ENCODE assay signal across 27 cellular contexts in genomic region chr3:32869513-32870047, GRCh38. TPM values are rescaled to one million over a fixed set of nuclear protein-coding genes. Genes with fewer than 3 reads are reported as not detected.
DNase-seq lines count a peak whose midpoint lies in the region; ATAC-seq, FAIRE-seq and TF ChIP-seq lines count a peak whose summit lies in the region.
"Had no signal": no experiment of that assay in that cellular context is flagged by ENCODE, and none has a peak within 500 bp of the region (broad histone marks: within the 10 kb centered on the region; RNA-seq: fewer than 3 reads in every experiment).

No MANE protein-coding gene starts in this region.

- peaks cover 12% of the 10 kb centered on the region for H3K36me3 Mint-ChIP-seq in WTC11
- H3K36me3 Mint-ChIP-seq in neural crest cell (ENCODE audit: low read depth) = peaks cover 2% of the 10 kb centered on the region
- no peaks in the 10 kb centered on the region for H3K36me3 Mint-ChIP-seq in activated T-cell treated with anti-CD3 and anti-CD28 coated beads, Interleukin-2, amount 50 U/mL, for 72 hours (ENCODE audit: insufficient read depth in 2 of 2)
- H3K36me3 Mint-ChIP-seq: brain; CD14-positive monocyte; memory B cell; naive thymus-derived CD4-positive, alpha-beta T cell; stimulated activated effector memory CD8-positive, alpha-beta T cell treated with anti-CD3 and anti-CD28 coated beads, Interleukin-12 subunit alpha, Interleukin-12 subunit beta, amount 100 ng/mL, for 72 hours had no signal

- H3K9me3 Mint-ChIP-seq in WTC11 (no peaks in the 10 kb centered on the region), neural crest cell (no peaks in the 10 kb centered on the region)
- H3K9me3 Mint-ChIP-seq in activated T-cell treated with anti-CD3 and anti-CD28 coated beads, Interleukin-2, amount 50 U/mL, for 72 hours = no peaks in the 10 kb centered on the region
- H3K9me3 Mint-ChIP-seq: activated naive CD8-positive, alpha-beta T cell treated with anti-CD3 and anti-CD28 coated beads, Interleukin-2, amount 50 U/mL, for 24 hours; CD14-positive monocyte; HFFc6; memory B cell; naive thymus-derived CD4-positive, alpha-beta T cell; stimulated activated effector memory CD8-positive, alpha-beta T cell treated with anti-CD3 and anti-CD28 coated beads, Interleukin-12 subunit alpha, Interleukin-12 subunit beta, amount 100 ng/mL, for 72 hours; T-helper 1 cell treated with Interleukin-12 subunit alpha and Interleukin-12 subunit beta and Interleukin-4 antibody, amounts not matched to agents 30 μg/mL and 1 μg/mL, for 36 hours had no signal

- no peak for TF ChIP-seq CTCF in WTC11 (IDR thresholded peaks at IDR 0.05)
- no peak for TF ChIP-seq CTCF in neural crest cell (conservative IDR thresholded peaks at IDR 0.05)

- peak; percentile 89 for DNase-seq in H7
- peak; percentile 96 for DNase-seq in WTC11 (ENCODE audit: low spot score)
- DNase-seq in neural crest cell (ENCODE audit: low read depth, low spot score) = peak; percentile 53
- no peak for DNase-seq in activated T-cell treated with anti-CD3 and anti-CD28 coated beads, Interleukin-2, amount 50 U/mL, for 72 hours
- no peak for DNase-seq in frontal cortex (ENCODE audit: low spot score in 2 of 2)
- no peak for DNase-seq in left lobe of liver (ENCODE audit: low spot score)
- no peak for DNase-seq in GM03348 (ENCODE audit: low spot score)
- DNase-seq: activated CD8-positive, alpha-beta T cell treated with anti-CD3 and anti-CD28 coated beads, Interleukin-2, amount 10 ng/mL, durations not matched to agents 7 days and 5 days; activated gamma-delta T cell; activated naive CD8-positive, alpha-beta T cell treated with anti-CD3 and anti-CD28 coated beads, Interleukin-2, amount 50 U/mL, for 24 hours; activated T-cell treated with anti-CD3 and anti-CD28 coated beads for 4 hours; effector CD8-positive, alpha-beta T cell; foreskin fibroblast; HFFc6; KBM-7; naive thymus-derived CD4-positive, alpha-beta T cell; NCI-H1436 treated with DMSO at 0.1 percent for 48 hours; NCI-H510A; ovary had no signal

- H3K9ac ChIP-seq in iPS-15b (ENCODE audit: low read depth, low read length) = peak overlapping the region; percentile 27

- H3K4me1 Mint-ChIP-seq in WTC11 (peaks cover 95% of the 10 kb centered on the region), neural crest cell (peaks cover 82% of the 10 kb centered on the region)
- H3K4me1 Mint-ChIP-seq in activated T-cell treated with anti-CD3 and anti-CD28 coated beads, Interleukin-2, amount 50 U/mL, for 72 hours (ENCODE audit: low read depth) = no peaks in the 10 kb centered on the region
- H3K4me1 Mint-ChIP-seq: activated naive CD8-positive, alpha-beta T cell treated with anti-CD3 and anti-CD28 coated beads, Interleukin-2, amount 50 U/mL, for 24 hours; memory B cell had no signal

- peaks cover 62% of the 10 kb centered on the region for H3K4me1 ChIP-seq in iPS-15b (ENCODE audit: control insufficient read depth, insufficient read depth, low read length)

- H3K27ac Mint-ChIP-seq in WTC11 = peak overlapping the region; percentile 100
- H3K27ac Mint-ChIP-seq in neural crest cell (ENCODE audit: unreplicated experiment) = peak overlapping the region; percentile 48
- H3K27ac Mint-ChIP-seq in activated T-cell treated with anti-CD3 and anti-CD28 coated beads, Interleukin-2, amount 50 U/mL, for 72 hours = no peak overlapping the region
- H3K27ac Mint-ChIP-seq: activated CD8-positive, alpha-beta T cell treated with anti-CD3 and anti-CD28 coated beads, Interleukin-2, amount 10 ng/mL, durations not matched to agents 7 days and 5 days; brain; HFFc6; memory B cell; naive thymus-derived CD4-positive, alpha-beta T cell; stimulated activated effector memory CD8-positive, alpha-beta T cell treated with anti-CD3 and anti-CD28 coated beads, Interleukin-12 subunit alpha, Interleukin-12 subunit beta, amount 100 ng/mL, for 72 hours; T-helper 1 cell treated with Interleukin-12 subunit alpha and Interleukin-12 subunit beta and Interleukin-4 antibody, amounts not matched to agents 30 μg/mL and 1 μg/mL, for 36 hours had no signal

- no peak for FAIRE-seq in frontal cortex (lab: Jason Lieb, UNC)

- H3K27me3 ChIP-seq in H7 (ENCODE audit: control insufficient read depth, insufficient read depth, low read length) (no peaks in the 10 kb centered on the region), iPS-15b (ENCODE audit: control insufficient read depth, insufficient read depth, low read length) (no peaks in the 10 kb centered on the region)
- H3K27me3 ChIP-seq: ovary, suprapubic skin, vagina had no signal

- H3K4me3 ChIP-seq in H7 (ENCODE audit: insufficient read depth, low read depth, low read length) (no peak overlapping the region), iPS-15b (ENCODE audit: low read depth, low read length) (peak overlapping the region; percentile 41)
- H3K4me3 ChIP-seq: ovary, suprapubic skin, vagina had no signal

- no peaks in the 10 kb centered on the region for H3K9me3 ChIP-seq in iPS-15b (ENCODE audit: control insufficient read depth, insufficient read depth, low read length)
- H3K9me3 ChIP-seq: ovary, suprapubic skin, vagina had no signal

- POLR2A ChIA-PET in WTC11 (lab: Charles Lee) = interaction anchor here (0.6 to 2.2 kb wide), 16 partner anchors 9 to 89 kb away, joined by 3 to 13 read pairs (median 6); no protein-coding TSS in a partner anchor

- peak overlapping the region; percentile 62 for H3K4me3 Mint-ChIP-seq in WTC11
- H3K4me3 Mint-ChIP-seq in neural crest cell = peak overlapping the region; percentile 64
- no peak overlapping the region for H3K4me3 Mint-ChIP-seq in activated T-cell treated with anti-CD3 and anti-CD28 coated beads, Interleukin-2, amount 50 U/mL, for 72 hours
- H3K4me3 Mint-ChIP-seq: activated CD8-positive, alpha-beta T cell treated with anti-CD3 and anti-CD28 coated beads, Interleukin-2, amount 10 ng/mL, durations not matched to agents 7 days and 5 days; activated naive CD8-positive, alpha-beta T cell treated with anti-CD3 and anti-CD28 coated beads, Interleukin-2, amount 50 U/mL, for 24 hours; brain; CD14-positive monocyte; HFFc6; memory B cell; naive thymus-derived CD4-positive, alpha-beta T cell; stimulated activated effector memory CD8-positive, alpha-beta T cell treated with anti-CD3 and anti-CD28 coated beads, Interleukin-12 subunit alpha, Interleukin-12 subunit beta, amount 100 ng/mL, for 72 hours; T-helper 1 cell treated with Interleukin-12 subunit alpha and Interleukin-12 subunit beta and Interleukin-4 antibody, amounts not matched to agents 30 μg/mL and 1 μg/mL, for 36 hours had no signal

- H3K36me3 ChIP-seq in H7 (replicated peaks; ENCODE audit: control insufficient read depth, insufficient read depth, low read length) = peaks cover 12% of the 10 kb centered on the region
- H3K36me3 ChIP-seq in iPS-15b (ENCODE audit: control insufficient read depth, insufficient read depth, low read length) = peaks cover 13% of the 10 kb centered on the region
- H3K36me3 ChIP-seq: ovary, suprapubic skin, vagina had no signal

- no peaks in the 10 kb centered on the region for H3K27me3 Mint-ChIP-seq in WTC11 (ENCODE audit: low read depth)
- no peaks in the 10 kb centered on the region for H3K27me3 Mint-ChIP-seq in neural crest cell (ENCODE audit: low read depth)
- peaks cover 42% of the 10 kb centered on the region for H3K27me3 Mint-ChIP-seq in activated T-cell treated with anti-CD3 and anti-CD28 coated beads, Interleukin-2, amount 50 U/mL, for 72 hours (ENCODE audit: low read depth)
- H3K27me3 Mint-ChIP-seq: activated naive CD8-positive, alpha-beta T cell treated with anti-CD3 and anti-CD28 coated beads, Interleukin-2, amount 50 U/mL, for 24 hours; brain had no signal

- CTCF ChIA-PET in WTC11 (lab: Charles Lee) = interaction anchor here (0.6 to 1.8 kb wide), 9 partner anchors 9 to 69 kb away, joined by 3 to 11 read pairs (median 3); no protein-coding TSS in a partner anchor

- ATAC-seq in WTC11 (peak; percentile 82), left lobe of liver (no peak)
- no peak for ATAC-seq in activated T-cell treated with anti-CD3 and anti-CD28 coated beads, Interleukin-2, amount 50 U/mL, for 72 hours (replicated peaks in 1 of 2)
- ATAC-seq: activated CD8-positive, alpha-beta T cell treated with anti-CD3 and anti-CD28 coated beads, Interleukin-2, amount 10 ng/mL, durations not matched to agents 7 days and 5 days; activated naive CD8-positive, alpha-beta T cell treated with anti-CD3 and anti-CD28 coated beads, Interleukin-2, amount 50 U/mL, for 24 hours; naive thymus-derived CD4-positive, alpha-beta T cell; stimulated activated effector memory CD8-positive, alpha-beta T cell treated with anti-CD3 and anti-CD28 coated beads, Interleukin-12 subunit alpha, Interleukin-12 subunit beta, amount 100 ng/mL, for 72 hours had no signal

TF ChIP-seq in WTC11, 78 proteins besides CTCF, POLR2A, EP300 and RAD21 (continues in another document):
- TF ChIP-seq ZSCAN18 (CRISPR knock-in tag; IDR thresholded peaks at IDR 0.05) (no peak), OVOL2 (CRISPR knock-in tag; IDR thresholded peaks at IDR 0.05; ENCODE audit: borderline replicate concordance) (no peak)

RNA-seq across cellular contexts. Expression of gene TRIM71, which starts 51.8 kb away (rescaled TPM):
- total RNA-seq in H7 (2014; rRNA removed; shearing (Covaris generic)) = 105 and 151 TPM in 2 replicates
- total RNA-seq in WTC11 (2021) (237 to 274 TPM (median 238 TPM) in 3 replicates), neural crest cell (92.4 and 95.2 TPM in 2 replicates), frontal cortex (2.9 TPM), left lobe of liver (0.25 TPM)
- under 1 TPM; 0.02 to 0.07 TPM for total RNA-seq in activated T-cell treated with anti-CD3 and anti-CD28 coated beads, Interleukin-2, amount 50 U/mL, for 72 hours
- total RNA-seq: activated CD8-positive, alpha-beta T cell treated with anti-CD3 and anti-CD28 coated beads, Interleukin-2, amount 10 ng/mL, durations not matched to agents 7 days and 5 days; HFFc6; suprapubic skin; vagina had no signal

Comparison
In these comparisons a context has a peak if more than half of its experiments do, and no peak if none do; other contexts are left out.
1. DNase-seq: peak in H7 (single experiment), WTC11 (single experiment) and neural crest cell (single experiment); none in activated T-cell treated with anti-CD3 and anti-CD28 coated beads, Interleukin-2, amount 50 U/mL, for 72 hours (0 of 2), frontal cortex (0 of 2), left lobe of liver (single experiment) and GM03348 (single experiment).
2. H3K4me3 Mint-ChIP-seq: peak in WTC11 (single experiment) and neural crest cell (single experiment); none in activated T-cell treated with anti-CD3 and anti-CD28 coated beads, Interleukin-2, amount 50 U/mL, for 72 hours (0 of 2).
3. RNA of gene TRIM71, which starts 51.8 kb away (total RNA-seq): 237 to 274 TPM in WTC11, 105 to 151 TPM in H7 and 92.4 to 95.2 TPM in neural crest cell; 2.9 TPM in frontal cortex (single experiment), 0.25 TPM in left lobe of liver (single experiment) and 0.02 to 0.07 TPM in activated T-cell treated with anti-CD3 and anti-CD28 coated beads, Interleukin-2, amount 50 U/mL, for 72 hours; every median in the first group is over 10 times any median in the second.